ENCODE assay signal across 9 cellular contexts in the genomic region with DNA sequence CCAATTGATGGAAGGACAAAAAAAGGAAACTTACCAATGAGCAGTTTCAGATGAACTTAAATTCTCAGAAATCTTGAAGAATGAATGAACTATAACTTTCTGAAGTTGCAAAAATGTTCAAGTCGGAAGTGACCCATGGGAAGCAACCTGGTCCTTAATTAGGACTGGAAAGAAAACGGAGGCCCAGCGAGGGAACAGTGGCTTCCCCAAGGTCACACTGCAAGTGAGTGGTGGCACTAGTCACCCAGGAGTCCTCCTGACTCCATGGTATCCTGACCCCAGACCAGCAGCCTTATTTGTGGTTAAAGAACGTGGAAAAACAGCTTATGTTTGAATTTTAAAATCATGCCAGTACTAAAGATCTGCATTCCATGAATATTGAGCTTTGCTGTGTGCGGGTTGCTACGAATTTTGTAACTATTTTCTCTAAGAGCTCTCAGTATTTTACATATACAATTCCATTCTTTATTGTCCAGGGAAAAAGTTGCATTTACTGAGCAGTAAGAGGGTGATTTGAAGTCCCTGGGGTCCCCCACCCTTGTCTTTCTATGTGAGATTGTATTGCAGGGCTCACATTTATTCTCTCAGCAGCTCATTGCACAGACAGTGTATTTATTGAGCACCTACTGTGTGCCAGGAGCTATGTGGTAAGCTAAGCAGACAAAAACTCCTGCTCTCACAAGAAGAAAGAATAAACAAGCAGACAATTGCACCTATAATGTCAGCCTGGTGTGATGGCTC.
A peak's percentile ranks its signal among the peaks of the same experiment; 100 is the strongest.
DNase-seq lines count a peak whose midpoint lies in the region; ATAC-seq and TF ChIP-seq lines count a peak whose summit lies in the region.
"Had no signal": no experiment of that assay in that cellular context is flagged by ENCODE, and none has a peak within 500 bp of the region (broad histone marks: within the 10 kb centered on the region; RNA-seq: fewer than 3 reads in every experiment).

No MANE protein-coding gene starts in this region.

- no peaks in the 10 kb centered on the region for H3K27me3 ChIP-seq in tibial artery

- H3K4me3 ChIP-seq in tibial artery, result no peak overlapping the region

- TF ChIP-seq CTCF in type B pancreatic cell (conservative IDR thresholded peaks at IDR 0.05) (no peak), tibial artery (IDR thresholded peaks at IDR 0.05) (no peak)

- H3K4me1 Mint-ChIP-seq in activated CD4-positive, alpha-beta memory T cell treated with anti-CD3 and anti-CD28 coated beads for 36 hours (ENCODE audit: low read depth), result peaks cover 67% of the 10 kb centered on the region
- peaks cover 25% of the 10 kb centered on the region for H3K4me1 Mint-ChIP-seq in type B pancreatic cell (ENCODE audit: unreplicated experiment)

- DNase-seq in Right ventricle myocardium superior, result no peak
- DNase-seq in cardiac septum (ENCODE audit: low spot score), result no peak
- peak; percentile 51 for DNase-seq in activated CD4-positive, alpha-beta memory T cell treated with anti-CD3 and anti-CD28 coated beads for 36 hours
- DNase-seq in left ventricle myocardium superior, result no peak
- no peak for DNase-seq in type B pancreatic cell (ENCODE audit: extremely low spot score, unreplicated experiment)
- no peak for DNase-seq in tibial artery
- no peak for DNase-seq in NCI-H748 (lab: John Stamatoyannopoulos, UW; ENCODE audit: unreplicated experiment)
- DNase-seq in NCI-H446 treated with DMSO at 0.1 percent for 48 hours (lab: John Stamatoyannopoulos, UW), result no peak
- DNase-seq: NCI-H187 treated with DMSO at 0.1 percent for 48 hours had no signal

- no peaks in the 10 kb centered on the region for H3K36me3 ChIP-seq in tibial artery

- peak overlapping the region in 1 of 2 donors; percentile 60 for H3K27ac ChIP-seq in tibial artery

- peaks cover 2% of the 10 kb centered on the region for H3K36me3 Mint-ChIP-seq in activated CD4-positive, alpha-beta memory T cell treated with anti-CD3 and anti-CD28 coated beads for 36 hours
- H3K36me3 Mint-ChIP-seq in type B pancreatic cell, result no peaks in the 10 kb centered on the region

- H3K27ac Mint-ChIP-seq in activated CD4-positive, alpha-beta memory T cell treated with anti-CD3 and anti-CD28 coated beads for 36 hours, result peak overlapping the region; percentile 100
- H3K27ac Mint-ChIP-seq in type B pancreatic cell, result peak overlapping the region; percentile 92

- POLR2A ChIA-PET in activated CD4-positive, alpha-beta memory T cell treated with anti-CD3 and anti-CD28 coated beads for 36 hours (lab: Charles Lee), result interaction anchor here (1.0 to 10.5 kb wide), 13 partner anchors 28 to 109 kb away, joined by 3 to 148 read pairs (median 8); partner anchors contain the start of genes MRPS6 and SLC5A3

- H3K4me3 Mint-ChIP-seq in activated CD4-positive, alpha-beta memory T cell treated with anti-CD3 and anti-CD28 coated beads for 36 hours, result peak overlapping the region; percentile 67
- peak overlapping the region; percentile 62 for H3K4me3 Mint-ChIP-seq in type B pancreatic cell

- CTCF ChIA-PET in activated CD4-positive, alpha-beta memory T cell treated with anti-CD3 and anti-CD28 coated beads for 36 hours (lab: Charles Lee), result interaction anchor here (0.8 to 4.7 kb wide), 7 partner anchors 25 to 371 kb away, joined by 3 to 34 read pairs (median 4); no protein-coding TSS in a partner anchor

- no peaks in the 10 kb centered on the region for H3K9me3 ChIP-seq in tibial artery

- H3K9me3 Mint-ChIP-seq in activated CD4-positive, alpha-beta memory T cell treated with anti-CD3 and anti-CD28 coated beads for 36 hours, result no peaks in the 10 kb centered on the region
- peaks cover 11% of the 10 kb centered on the region for H3K9me3 Mint-ChIP-seq in type B pancreatic cell

- no peaks in the 10 kb centered on the region for H3K27me3 Mint-ChIP-seq in activated CD4-positive, alpha-beta memory T cell treated with anti-CD3 and anti-CD28 coated beads for 36 hours
- no peaks in the 10 kb centered on the region for H3K27me3 Mint-ChIP-seq in type B pancreatic cell

- peaks cover 0 to 23% (median 4%) of the 10 kb centered on the region in 4 donors for H3K4me1 ChIP-seq in tibial artery

- ATAC-seq in Right ventricle myocardium superior (ENCODE audit: poor library complexity), result peak; percentile 37
- ATAC-seq in left ventricle myocardium superior, result peak; percentile 31

- intact Hi-C loops in Right ventricle myocardium superior (cut with DNase I) (no loop called here), cardiac septum (cut with DNase I) (loop anchor here (5.0 kb wide), 1 partner anchor 95 kb away; the partner anchor contains the start of genes MRPS6 and SLC5A3), left ventricle myocardium superior (cut with micrococcal nuclease) (no loop called here), tibial artery (cut with DNase I; ENCODE audit: low total_unique reads) (no loop called here)
- intact Hi-C loops in activated CD4-positive, alpha-beta memory T cell treated with anti-CD3 and anti-CD28 coated beads for 36 hours (cut with micrococcal nuclease), result loop anchor here (1.0 to 2.0 kb wide), 6 partner anchors 29 to 152 kb away; partner anchors contain the start of genes MRPS6 and SLC5A3

Comparison
In these comparisons a context has a peak if more than half of its experiments do, and no peak if none do; other contexts are left out.
1. intact Hi-C loops: an anchor here in cardiac septum (5.0 kb wide) and activated CD4-positive, alpha-beta memory T cell treated with anti-CD3 and anti-CD28 coated beads for 36 hours (1.0 to 2.0 kb wide); none called in Right ventricle myocardium superior, left ventricle myocardium superior and tibial artery.